Comparison of ENCODE assay signal across 15 cellular contexts in genomic region chr22:17443413-17444203, GRCh38.
DNase-seq lines count a peak whose midpoint lies in the region; ATAC-seq, FAIRE-seq and TF ChIP-seq lines count a peak whose summit lies in the region.
"Had no signal": no experiment of that assay in that cellular context is flagged by ENCODE, and none has a peak within 500 bp of the region (broad histone marks: within the 10 kb centered on the region; RNA-seq: fewer than 3 reads in every experiment).

No MANE protein-coding gene starts in this region.

- H3K27me3 ChIP-seq in OCI-LY1 (ENCODE audit: insufficient read depth, low read length) (no peaks in the 10 kb centered on the region; the same call in 1 of the 2 replicates), H1 (replicated peaks in 1 of 4; ENCODE audit: control insufficient read depth in 3 of 4, extremely low read depth in 1 of 4, insufficient read depth in 3 of 4, low read length in 3 of 4) (no peaks in the 10 kb centered on the region), mesendoderm (ENCODE audit: insufficient read depth, low read length, poor library complexity) (no peaks in the 10 kb centered on the region), mesenchymal stem cell (ENCODE audit: control insufficient read depth in 1 of 2, insufficient read depth in 1 of 2, low read length in 2 of 2) (peaks cover 0 to 4% of the 10 kb centered on the region in 2 experiments)

- H2BK12ac ChIP-seq in H1 (ENCODE audit: low read depth, low read length) (no peak overlapping the region), mesenchymal stem cell (ENCODE audit: low read length in 2 of 2) (no peak overlapping the region)

- H2BK20ac ChIP-seq in H1 (ENCODE audit: low read length) = no peak overlapping the region

- H3K18ac ChIP-seq in H1 (ENCODE audit: extremely low read depth, low read length) (no peak overlapping the region), mesendoderm (ENCODE audit: low read length) (peak overlapping the region; percentile 0), mesenchymal stem cell (ENCODE audit: low read depth in 1 of 2, low read length in 2 of 2) (no peak overlapping the region)

- H3K4ac ChIP-seq in H1 (replicated peaks; ENCODE audit: insufficient read length, low read depth, low read length) = no peak overlapping the region
- no peak overlapping the region for H3K4ac ChIP-seq in mesendoderm (ENCODE audit: low read depth, low read length)
- no peak overlapping the region for H3K4ac ChIP-seq in mesenchymal stem cell (ENCODE audit: low read depth in 1 of 2, low read length in 2 of 2)

- no peak for FAIRE-seq in H1 (lab: Jason Lieb, UNC)

- DNase-seq in D341Med (ENCODE audit: low spot score) = peak; percentile 62
- DNase-seq in H1 (ENCODE audit: low read depth in 1 of 2, low spot score in 2 of 2) = no peak
- DNase-seq in mesendoderm = peak; percentile 43
- DNase-seq in mesenchymal stem cell = no peak
- DNase-seq in GDM1 (lab: John Stamatoyannopoulos, UW) = no peak
- DNase-seq: activated CD4-positive, alpha-beta T cell treated with anti-CD3 and anti-CD28 coated beads, Interleukin-2, amount 50 U/mL, for 1 hour; activated T-cell treated with anti-CD3 and anti-CD28 coated beads, Interleukin-2, amount 50 U/mL, for 1 hour; effector memory CD8-positive, alpha-beta T cell; foreskin melanocyte; NCI-H2081; right cardiac atrium; stimulated activated CD4-positive, alpha-beta T cell treated with anti-CD3 and anti-CD28 coated beads, Interleukin-1b, Interleukin-23, amount 100 ng/mL, for 48 hours had no signal

- H3K9ac ChIP-seq in OCI-LY1 (ENCODE audit: low read length) = no peak overlapping the region
- no peak overlapping the region for H3K9ac ChIP-seq in H1 (replicated peaks in 1 of 4; ENCODE audit: extremely low read depth in 1 of 4, low read depth in 3 of 4, low read length in 3 of 4)
- H3K9ac ChIP-seq in mesendoderm (ENCODE audit: low read length) = peak overlapping the region; percentile 25
- H3K9ac ChIP-seq in mesenchymal stem cell (ENCODE audit: low read length) = no peak overlapping the region

- H3K79me1 ChIP-seq in H1 (ENCODE audit: low read depth, low read length) (peaks cover 2% of the 10 kb centered on the region), mesendoderm (ENCODE audit: low read length) (peaks cover 10% of the 10 kb centered on the region), mesenchymal stem cell (replicated peaks; ENCODE audit: low read length, poor library complexity, severe bottlenecking) (no peaks in the 10 kb centered on the region)

- H2AFZ ChIP-seq in OCI-LY1 (ENCODE audit: low read length) (0 out of 2 replicates have a peak overlapping the region, but pooled peaks have one; percentile 49), H1 (ENCODE audit: low read length) (no peak overlapping the region), mesenchymal stem cell (ENCODE audit: low read depth, low read length) (no peak overlapping the region)

- H3K9me3 ChIP-seq in OCI-LY1 (ENCODE audit: low read length) (no peaks in the 10 kb centered on the region), H1 (ENCODE audit: insufficient read depth in 2 of 2, low read depth in 1 of 2, low read length in 1 of 2) (no peaks in the 10 kb centered on the region), mesenchymal stem cell (ENCODE audit: control insufficient read depth, low read length) (no peaks in the 10 kb centered on the region)

- no peaks in the 10 kb centered on the region for H3K36me3 ChIP-seq in OCI-LY1 (ENCODE audit: insufficient read depth, low read length)
- 0 out of 8 replicates have a peak, but pooled peaks cover 0 to 3% (median 0%) of the 10 kb centered on the region in 4 experiments for H3K36me3 ChIP-seq in H1 (ENCODE audit: control insufficient read depth in 2 of 4, insufficient read depth in 4 of 4, low read length in 3 of 4)
- no peaks in the 10 kb centered on the region for H3K36me3 ChIP-seq in mesendoderm (ENCODE audit: control insufficient read depth, insufficient read depth, low read length)
- H3K36me3 ChIP-seq in mesenchymal stem cell (ENCODE audit: control insufficient read depth in 1 of 2, insufficient read depth in 2 of 2, low read depth in 1 of 2, low read length in 2 of 2) = no peaks in the 10 kb centered on the region

- H4K8ac ChIP-seq in H1 (ENCODE audit: extremely low read depth, insufficient read depth, low read length) (no peak overlapping the region; the same call in 1 of the 2 replicates), mesendoderm (ENCODE audit: low read depth, low read length) (no peak overlapping the region), mesenchymal stem cell (ENCODE audit: low read length) (no peak overlapping the region)

- POLR2A ChIA-PET in H1 (lab: Charles Lee; ENCODE audit: partially characterized antibody) = interaction anchor here (1.4 to 3.0 kb wide), 5 partner anchors 8 to 14 kb away, joined by 3 to 10 read pairs (median 5); no protein-coding TSS in a partner anchor

- H4K91ac ChIP-seq in H1 (replicated peaks; ENCODE audit: insufficient read length, low read length) (no peak overlapping the region), mesenchymal stem cell (ENCODE audit: low read length) (no peak overlapping the region)

- CTCF ChIA-PET in H1 (lab: Charles Lee; ENCODE audit: partially characterized antibody) = interaction anchor here (2.1 kb wide), 1 partner anchor 58 kb away, joined by 10 read pairs; no protein-coding TSS in a partner anchor

- no peak overlapping the region for H3K27ac ChIP-seq in OCI-LY1 (ENCODE audit: low read depth, low read length, poor library complexity, severe bottlenecking)
- H3K27ac ChIP-seq in H1 (ENCODE audit: low read depth, low read length) = no peak overlapping the region
- H3K27ac ChIP-seq in mesendoderm (ENCODE audit: low read depth, low read length) = peak overlapping the region; percentile 83
- H3K27ac ChIP-seq in mesenchymal stem cell (ENCODE audit: low read length, poor library complexity, severe bottlenecking) = no peak overlapping the region

- TF ChIP-seq CTCF in OCI-LY1 (IDR thresholded peaks at IDR 0.05; ENCODE audit: low read length) (no peak), H1 (IDR thresholded peaks at IDR 0.05; ENCODE audit: control extremely low read depth in 1 of 3, insufficient read depth in 1 of 3, low read depth in 1 of 3, low read length in 3 of 3) (no peak)

- H2BK120ac ChIP-seq in H1 (replicated peaks; ENCODE audit: low read depth, low read length) = no peak overlapping the region
- H2BK120ac ChIP-seq in mesendoderm (ENCODE audit: low read depth, low read length) = no peak overlapping the region
- no peak overlapping the region for H2BK120ac ChIP-seq in mesenchymal stem cell (ENCODE audit: low read depth, low read length)

- no peaks in the 10 kb centered on the region for H3K23me2 ChIP-seq in H1 (ENCODE audit: low read depth, low read length)

- no peaks in the 10 kb centered on the region for H3K9me2 ChIP-seq in OCI-LY1 (ENCODE audit: low read depth, low read length)

- H3K79me2 ChIP-seq in OCI-LY1 (ENCODE audit: insufficient read depth, low read length) (no peaks in the 10 kb centered on the region), H1 (ENCODE audit: control insufficient read depth in 1 of 2, insufficient read depth in 2 of 2, low read length in 2 of 2) (peaks cover 29 to 99% of the 10 kb centered on the region in 2 experiments), mesendoderm (ENCODE audit: control insufficient read depth, insufficient read depth, low read length) (peaks cover 55% of the 10 kb centered on the region)

- H3K4me3 ChIP-seq in OCI-LY1 (ENCODE audit: low read depth, low read length, poor library complexity, severe bottlenecking) (no peak overlapping the region), H1 (ENCODE audit: extremely low read depth in 1 of 4, insufficient read depth in 2 of 4, low read depth in 3 of 4, low read length in 4 of 4) (no peak overlapping the region), mesendoderm (ENCODE audit: low read length) (no peak overlapping the region), mesenchymal stem cell (ENCODE audit: insufficient read depth in 1 of 2, low read depth in 1 of 2, low read length in 2 of 2) (no peak overlapping the region)

- ATAC-seq in HG02852 (IDR thresholded peaks at IDR 0.05; ENCODE audit: unreplicated experiment) (no peak), HG03457 (IDR thresholded peaks at IDR 0.05; ENCODE audit: unreplicated experiment) (no peak)
- ATAC-seq: effector memory CD8-positive, alpha-beta T cell had no signal

- H3K23ac ChIP-seq in H1 (ENCODE audit: insufficient read length) (no peak overlapping the region), mesendoderm (ENCODE audit: low read length) (peak overlapping the region; percentile 35), mesenchymal stem cell (ENCODE audit: low read length in 2 of 2) (no peak overlapping the region)

- no peak for TF ChIP-seq POLR2A in H1 (IDR thresholded peaks at IDR 0.05; ENCODE audit: control extremely low read depth in 1 of 2, low read depth in 2 of 2, low read length in 2 of 2)

- H2AK5ac ChIP-seq in H1 (ENCODE audit: low read depth, low read length) = no peak overlapping the region
- H2AK5ac ChIP-seq in mesendoderm (ENCODE audit: low read length) = no peak overlapping the region
- H2AK5ac ChIP-seq in mesenchymal stem cell (ENCODE audit: low read length, severe bottlenecking) = no peak overlapping the region

- no peaks in the 10 kb centered on the region for H4K20me1 ChIP-seq in OCI-LY1 (ENCODE audit: insufficient read depth, low read length)
- peaks cover 17 to 24% of the 10 kb centered on the region in 2 experiments for H4K20me1 ChIP-seq in H1 (replicated peaks in 1 of 2; ENCODE audit: control insufficient read depth in 1 of 2, insufficient read depth in 2 of 2, low read length in 2 of 2)

- no peak overlapping the region for H3K14ac ChIP-seq in H1 (ENCODE audit: insufficient read length)
- H3K14ac ChIP-seq in mesenchymal stem cell (ENCODE audit: low read length in 2 of 2) = no peak overlapping the region

- H4K5ac ChIP-seq in H1 (ENCODE audit: insufficient read length, low read depth, low read length) (no peak overlapping the region), mesendoderm (ENCODE audit: low read length) (no peak overlapping the region)

- H3K4me1 ChIP-seq in OCI-LY1 (ENCODE audit: insufficient read depth, low read length, severe bottlenecking) (no peaks in the 10 kb centered on the region), H1 (replicated peaks in 1 of 4; ENCODE audit: control insufficient read depth in 3 of 4, insufficient read depth in 4 of 4, low read length in 3 of 4) (peaks cover 0 to 6% (median 0%) of the 10 kb centered on the region in 4 experiments; a peak in 3 of 7 replicates), mesendoderm (ENCODE audit: control insufficient read depth, low read depth, low read length) (peaks cover 11% of the 10 kb centered on the region), mesenchymal stem cell (ENCODE audit: control insufficient read depth, insufficient read depth, low read depth, low read length) (no peaks in the 10 kb centered on the region)

- no peaks in the 10 kb centered on the region for H3F3A ChIP-seq in OCI-LY1 (ENCODE audit: insufficient read depth, low read length)

- no peak overlapping the region for H2BK15ac ChIP-seq in H1 (ENCODE audit: low read length)
- H2BK15ac ChIP-seq in mesendoderm (replicated peaks; ENCODE audit: low read depth) = no peak overlapping the region
- no peak overlapping the region for H2BK15ac ChIP-seq in mesenchymal stem cell (ENCODE audit: low read depth, poor library complexity, severe bottlenecking)

- no peak for TF ChIP-seq RAD21 in H1 (IDR thresholded peaks at IDR 0.05 in 1 of 2, conservative IDR thresholded peaks at IDR 0.05 in 1 of 2; ENCODE audit: low read depth in 2 of 2, low read length in 2 of 2)

- 0 out of 2 replicates have a peak overlapping the region, but pooled peaks have one; percentile 5 for H2BK5ac ChIP-seq in H1 (ENCODE audit: low read depth, low read length)
- peak overlapping the region; percentile 63 for H2BK5ac ChIP-seq in mesendoderm (ENCODE audit: low read length)
- H2BK5ac ChIP-seq in mesenchymal stem cell (ENCODE audit: low read depth, low read length, poor library complexity, severe bottlenecking) = no peak overlapping the region

- TF ChIP-seq EP300 in H1 (IDR thresholded peaks at IDR 0.05; ENCODE audit: borderline replicate concordance in 1 of 2, low read depth in 2 of 2, low read length in 2 of 2) = no peak

- H3K4me2 ChIP-seq in OCI-LY1 (ENCODE audit: low read length) = no peak overlapping the region
- 0 out of 4 replicates have a peak overlapping the region, but pooled peaks of 1 of the 2 experiments have one; percentile 28 for H3K4me2 ChIP-seq in H1 (ENCODE audit: insufficient read depth in 1 of 2, low read depth in 2 of 2, low read length in 2 of 2)
- no peak overlapping the region for H3K4me2 ChIP-seq in mesendoderm (ENCODE audit: low read length)
- H3K4me2 ChIP-seq in mesenchymal stem cell (ENCODE audit: low read length, poor library complexity, severe bottlenecking) = no peak overlapping the region

- WGBS in H1 (ENCODE audit: extremely low coverage in 1 of 2, insufficient coverage in 1 of 2, insufficient read length in 1 of 2, insufficient replicate concordance in 2 of 2, low coverage in 1 of 2, low lambda C conversion rate in 2 of 2, missing lambda C conversion rate in 1 of 2), 2 experiments = 76% methylated on average over 17 of the region's 17 CpGs; no CpG with 5 or more reads in 1 of the 2 experiments
- WGBS in mesendoderm (ENCODE audit: extremely low coverage, insufficient coverage, low lambda C conversion rate) = no CpG with 5 or more reads among the region's 17 CpGs
- 78% methylated on average over 17 of the region's 17 CpGs for WGBS in mesenchymal stem cell

- H3K56ac ChIP-seq in H1 (replicated peaks; ENCODE audit: insufficient read length, low read depth, low read length) = no peak overlapping the region
- peak overlapping the region; percentile 57 for H3K56ac ChIP-seq in mesendoderm (ENCODE audit: low read length)

Comparison
In these comparisons a context has a peak if more than half of its experiments do, and no peak if none do; other contexts are left out.
1. DNase-seq: peak in D341Med (single experiment) and mesendoderm (single experiment); none in H1 (0 of 2), mesenchymal stem cell (single experiment) and GDM1 (single experiment).